Comparison of ENCODE assay signal across 8 cellular contexts in genomic region chr12:132597333-132598283, GRCh38. TPM values are rescaled to one million over a fixed set of nuclear protein-coding genes. Genes with fewer than 3 reads are reported as not detected.
DNase-seq lines count a peak whose midpoint lies in the region; ATAC-seq, FAIRE-seq and TF ChIP-seq lines count a peak whose summit lies in the region.

No MANE protein-coding gene starts in this region.

- TF ChIP-seq POLR2A in GM12891 (IDR thresholded peaks at IDR 0.05; ENCODE audit: low read depth, low read length) = no peak

- 7% methylated on average over 29 of the region's 53 CpGs for WGBS in thymus

- peaks cover 36% of the 10 kb centered on the region for H3K27me3 Mint-ChIP-seq in activated T-helper 2 cell treated with anti-CD3 and anti-CD28 coated beads, Interferon-gamma antibody, Interleukin-2, Interleukin-4, amounts not matched to agents 10 μg/mL and 5 μg/mL and 100 μg/mL, durations not matched to agents 14 hours and 24 hours and 36 hours (ENCODE audit: low read depth)

- dilution Hi-C loops in keratinocyte (cut with MboI; ENCODE audit: extremely low pct_ligation_motif_present, low sequenced_read_pairs) = no loop called here

- no peaks in the 10 kb centered on the region for H3K9me3 Mint-ChIP-seq in activated T-helper 2 cell treated with anti-CD3 and anti-CD28 coated beads, Interferon-gamma antibody, Interleukin-2, Interleukin-4, amounts not matched to agents 10 μg/mL and 5 μg/mL and 100 μg/mL, durations not matched to agents 14 hours and 24 hours and 36 hours

- no peak for FAIRE-seq in keratinocyte (lab: Jason Lieb, UNC)
- FAIRE-seq in GM12891 (lab: Jason Lieb, UNC) = no peak

- intact Hi-C loops in activated T-helper 2 cell treated with anti-CD3 and anti-CD28 coated beads, Interferon-gamma antibody, Interleukin-2, Interleukin-4, amounts not matched to agents 10 μg/mL and 5 μg/mL and 100 μg/mL, durations not matched to agents 14 hours and 24 hours and 36 hours (cut with micrococcal nuclease) = no loop called here

- H3K9me3 ChIP-seq in keratinocyte (ENCODE audit: control insufficient read depth, low read depth, low read length) (no peaks in the 10 kb centered on the region), thymus (ENCODE audit: control insufficient read depth) (no peaks in the 10 kb centered on the region)

- TF ChIP-seq CTCF in keratinocyte (optimal IDR thresholded peaks at IDR 0.05 in 1 of 3, IDR thresholded peaks at IDR 0.05 in 1 of 3, conservative IDR thresholded peaks at IDR 0.05 in 1 of 3; ENCODE audit: extremely low read depth in 1 of 3, insufficient read depth in 2 of 3, low read length in 3 of 3) = no peak

- H3K36me3 ChIP-seq in keratinocyte (ENCODE audit: control insufficient read depth in 2 of 2, extremely low read depth in 1 of 2, insufficient read depth in 2 of 2, low read length in 2 of 2) = no peaks in the 10 kb centered on the region
- no peaks in the 10 kb centered on the region for H3K36me3 ChIP-seq in thymus (ENCODE audit: control insufficient read depth, insufficient read depth)

- H3K27ac ChIP-seq in keratinocyte (ENCODE audit: control insufficient read depth, insufficient read depth, low read length) (no peak overlapping the region), thymus (ENCODE audit: low read depth) (peak overlapping the region; percentile 52)

- H3K4me2 ChIP-seq in keratinocyte (ENCODE audit: control insufficient read depth, extremely low read depth, insufficient read depth, low read depth, low read length) = peak overlapping the region; percentile 51

- no peak overlapping the region for H3K27ac Mint-ChIP-seq in activated T-helper 2 cell treated with anti-CD3 and anti-CD28 coated beads, Interferon-gamma antibody, Interleukin-2, Interleukin-4, amounts not matched to agents 10 μg/mL and 5 μg/mL and 100 μg/mL, durations not matched to agents 14 hours and 24 hours and 36 hours

- H3K4me1 ChIP-seq in keratinocyte (ENCODE audit: control insufficient read depth, extremely low read depth, insufficient read depth, low read length) (peaks cover 7% of the 10 kb centered on the region), thymus (ENCODE audit: control insufficient read depth, insufficient read depth, low read length) (peaks cover 2% of the 10 kb centered on the region)

- H3K4me3 Mint-ChIP-seq in activated T-helper 2 cell treated with anti-CD3 and anti-CD28 coated beads, Interferon-gamma antibody, Interleukin-2, Interleukin-4, amounts not matched to agents 10 μg/mL and 5 μg/mL and 100 μg/mL, durations not matched to agents 14 hours and 24 hours and 36 hours (ENCODE audit: low read depth) = peak overlapping the region; percentile 54

- no peak overlapping the region for H3K9ac ChIP-seq in keratinocyte (ENCODE audit: control insufficient read depth, extremely low read depth, insufficient read depth, low read length)

- peak; percentile 87 for DNase-seq in DMS53 (lab: John Stamatoyannopoulos, UW)
- DNase-seq in NAMALWA (ENCODE audit: low spot score) = peak; percentile 61
- no peak for DNase-seq in activated T-helper 2 cell treated with anti-CD3 and anti-CD28 coated beads, Interferon-gamma antibody, Interleukin-2, Interleukin-4, amounts not matched to agents 10 μg/mL and 5 μg/mL and 100 μg/mL, durations not matched to agents 14 hours and 24 hours and 36 hours (ENCODE audit: low spot score)
- DNase-seq in keratinocyte (ENCODE audit: low read depth, low spot score) = no peak
- DNase-seq in GM12891 (ENCODE audit: insufficient read length, low spot score) = no peak

- no peaks in the 10 kb centered on the region for H3K9me1 ChIP-seq in keratinocyte (ENCODE audit: control insufficient read depth, extremely low read depth, insufficient read depth, low read length)

- peak overlapping the region; percentile 33 for H2AFZ ChIP-seq in keratinocyte (ENCODE audit: control insufficient read depth, low read length)

- no peaks in the 10 kb centered on the region for H3K79me2 ChIP-seq in keratinocyte (ENCODE audit: control insufficient read depth, insufficient read depth, low read length)

- no peaks in the 10 kb centered on the region for H4K20me1 ChIP-seq in keratinocyte (ENCODE audit: control insufficient read depth, extremely low read depth, insufficient read depth, low read length)

- ATAC-seq in GM19463 (IDR thresholded peaks at IDR 0.05; ENCODE audit: unreplicated experiment) (no peak), GM21619 (IDR thresholded peaks at IDR 0.05; ENCODE audit: unreplicated experiment) (no peak)

- no peaks in the 10 kb centered on the region for H3K36me3 Mint-ChIP-seq in activated T-helper 2 cell treated with anti-CD3 and anti-CD28 coated beads, Interferon-gamma antibody, Interleukin-2, Interleukin-4, amounts not matched to agents 10 μg/mL and 5 μg/mL and 100 μg/mL, durations not matched to agents 14 hours and 24 hours and 36 hours (ENCODE audit: low read depth)

- H3K4me3 ChIP-seq in keratinocyte (ENCODE audit: control insufficient read depth in 2 of 3, extremely low read depth in 1 of 3, insufficient read depth in 2 of 3, low read depth in 1 of 3, low read length in 3 of 3) (peak overlapping the region in 2 of 3 experiments; percentile 20 to 52), thymus (ENCODE audit: low read length) (peak overlapping the region; percentile 53)

- peaks cover 16% of the 10 kb centered on the region for H3K4me1 Mint-ChIP-seq in activated T-helper 2 cell treated with anti-CD3 and anti-CD28 coated beads, Interferon-gamma antibody, Interleukin-2, Interleukin-4, amounts not matched to agents 10 μg/mL and 5 μg/mL and 100 μg/mL, durations not matched to agents 14 hours and 24 hours and 36 hours (ENCODE audit: low read depth)

- H3K27me3 ChIP-seq in keratinocyte (ENCODE audit: control insufficient read depth, extremely low read depth, insufficient read depth, low read length) = peaks cover 39% of the 10 kb centered on the region
- peaks cover 5% of the 10 kb centered on the region for H3K27me3 ChIP-seq in thymus (ENCODE audit: control insufficient read depth, insufficient read depth)

TF ChIP-seq in GM12891, 5 proteins besides CTCF, POLR2A, EP300 and RAD21:
- no peak for TF ChIP-seq TAF1 (IDR thresholded peaks at IDR 0.05; ENCODE audit: low read depth, low read length)
- TF ChIP-seq POU2F2 (IDR thresholded peaks at IDR 0.05; ENCODE audit: low read depth, low read length) = no peak
- no peak for TF ChIP-seq SPI1 (IDR thresholded peaks at IDR 0.05; ENCODE audit: low read depth, low read length)
- no peak for TF ChIP-seq POLR2AphosphoS5 (IDR thresholded peaks at IDR 0.05; ENCODE audit: low read depth, low read length)
- TF ChIP-seq PAX5 (IDR thresholded peaks at IDR 0.05; ENCODE audit: insufficient read depth, low read length, severe bottlenecking) = no peak

RNA-seq across cellular contexts. Expression of gene LRCOL1, which starts 12.8 kb away (rescaled TPM):
- not detected in 2 replicates for total RNA-seq in activated T-helper 2 cell treated with anti-CD3 and anti-CD28 coated beads, Interferon-gamma antibody, Interleukin-2, Interleukin-4, amounts not matched to agents 10 μg/mL and 5 μg/mL and 100 μg/mL, durations not matched to agents 14 hours and 24 hours and 36 hours
- polyA plus RNA-seq in keratinocyte = not detected in 3 replicates
- polyA plus RNA-seq in keratinocyte (2011; ENCODE audit: low read depth) = not detected
- not detected in 2 replicates for polyA plus RNA-seq in keratinocyte (2011; cell fraction: cytosol; rRNA removed)
- not detected in 2 replicates for polyA plus RNA-seq in keratinocyte (2011; cell fraction: nucleus; rRNA removed)
- not detected in 2 replicates for polyA plus RNA-seq in keratinocyte (2012; ENCODE audit: low replicate concordance)
- not detected in 3 replicates for polyA minus RNA-seq in keratinocyte
- polyA minus RNA-seq in keratinocyte (2011; cell fraction: cytosol; rRNA and poly(A)+ RNA removed) = not detected
- polyA minus RNA-seq in keratinocyte (2011; cell fraction: nucleus; rRNA and poly(A)+ RNA removed) = not detected in 2 replicates
- polyA plus RNA-seq in thymus = 1.1 TPM
- polyA plus RNA-seq in GM12891 (2012; ENCODE audit: low read depth, missing spikeins) = 0.18 TPM

RNA-seq across cellular contexts. Expression of gene P2RX2, which starts 21.0 kb away (rescaled TPM):
- not detected in 2 replicates for total RNA-seq in activated T-helper 2 cell treated with anti-CD3 and anti-CD28 coated beads, Interferon-gamma antibody, Interleukin-2, Interleukin-4, amounts not matched to agents 10 μg/mL and 5 μg/mL and 100 μg/mL, durations not matched to agents 14 hours and 24 hours and 36 hours
- polyA plus RNA-seq in keratinocyte = not detected in 3 replicates
- not detected for polyA plus RNA-seq in keratinocyte (2011; ENCODE audit: low read depth)
- not detected in 2 replicates for polyA plus RNA-seq in keratinocyte (2011; cell fraction: cytosol; rRNA removed)
- not detected in 2 replicates for polyA plus RNA-seq in keratinocyte (2011; cell fraction: nucleus; rRNA removed)
- not detected in 2 replicates for polyA plus RNA-seq in keratinocyte (2012; ENCODE audit: low replicate concordance)
- not detected in 3 replicates for polyA minus RNA-seq in keratinocyte
- not detected for polyA minus RNA-seq in keratinocyte (2011; cell fraction: cytosol; rRNA and poly(A)+ RNA removed)
- not detected in 2 replicates for polyA minus RNA-seq in keratinocyte (2011; cell fraction: nucleus; rRNA and poly(A)+ RNA removed)
- polyA plus RNA-seq in thymus = 2.5 TPM
- 0.08 TPM for polyA plus RNA-seq in GM12891 (2012; ENCODE audit: low read depth, missing spikeins)

Comparison
In these comparisons a context has a peak if more than half of its experiments do, and no peak if none do; other contexts are left out.
1. DNase-seq: peak in DMS53 (single experiment) and NAMALWA (single experiment); none in activated T-helper 2 cell treated with anti-CD3 and anti-CD28 coated beads, Interferon-gamma antibody, Interleukin-2, Interleukin-4, amounts not matched to agents 10 μg/mL and 5 μg/mL and 100 μg/mL, durations not matched to agents 14 hours and 24 hours and 36 hours (single experiment), keratinocyte (single experiment) and GM12891 (single experiment).